Comparison of ENCODE assay signal across 14 cellular contexts in the genomic region with DNA sequence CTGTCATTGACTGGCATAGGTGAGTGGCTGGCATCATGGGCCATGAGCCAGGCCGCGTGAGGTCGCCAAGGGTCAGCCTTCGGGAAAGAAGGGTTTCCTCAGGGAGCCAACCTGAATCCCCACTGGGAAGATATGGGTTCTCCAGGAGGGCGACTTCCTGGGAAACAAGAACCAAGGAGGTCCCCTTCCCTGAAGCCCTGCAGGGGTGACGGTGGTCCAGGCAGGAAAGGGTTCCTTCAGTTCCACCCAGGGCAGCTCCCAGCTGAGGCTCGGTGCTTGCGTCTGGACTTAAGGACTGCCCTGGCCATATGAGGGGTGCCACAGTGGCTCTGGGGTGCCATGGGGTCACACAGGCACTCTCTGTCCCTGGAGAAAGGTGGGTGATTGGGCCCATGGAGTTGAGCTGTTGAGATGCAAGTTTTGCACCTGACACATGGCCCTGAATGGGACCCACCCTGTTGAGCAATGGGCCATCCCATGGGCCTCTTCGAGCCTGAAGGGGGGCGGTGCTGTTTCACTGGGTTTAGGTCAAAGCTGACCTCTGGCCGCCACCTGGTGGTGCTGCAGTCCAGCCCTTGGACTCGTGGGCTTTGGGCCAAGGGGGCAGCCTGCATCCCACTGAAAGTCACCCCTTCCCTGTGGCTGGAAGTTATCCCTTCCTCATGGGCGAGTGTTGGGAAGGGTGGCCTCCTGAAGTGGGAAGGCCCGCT.
DNase-seq lines count a peak whose midpoint lies in the region; ATAC-seq and TF ChIP-seq lines count a peak whose summit lies in the region.
"Had no signal": no experiment of that assay in that cellular context is flagged by ENCODE, and none has a peak within 500 bp of the region (broad histone marks: within the 10 kb centered on the region; RNA-seq: fewer than 3 reads in every experiment).

No MANE protein-coding gene starts in this region.

- H4K91ac ChIP-seq in neuronal stem cell (ENCODE audit: low read depth, low read length, poor library complexity) = no peak overlapping the region

- no peak overlapping the region for H3K4me3 ChIP-seq in BE2C (ENCODE audit: low read depth, low read length)
- no peak overlapping the region for H3K4me3 ChIP-seq in RWPE2 (ENCODE audit: severe bottlenecking)
- no peak overlapping the region for H3K4me3 ChIP-seq in neuronal stem cell (ENCODE audit: low read length in 2 of 2)
- no peak overlapping the region for H3K4me3 ChIP-seq in foreskin fibroblast (ENCODE audit: low read depth in 1 of 2, low read length in 2 of 2)

- in situ Hi-C loops in G401 (cut with HindIII; ENCODE audit: low sequenced_read_pairs) = no loop called here

- H3K9ac ChIP-seq in neuronal stem cell (ENCODE audit: low read depth, low read length, poor library complexity) = no peak overlapping the region
- H3K9ac ChIP-seq: parathyroid adenoma had no signal

- ATAC-seq in RWPE2 (ENCODE audit: low read depth) = no peak
- ATAC-seq in left ventricle myocardium superior = no peak
- ATAC-seq: T-cell had no signal

- H2AFZ ChIP-seq in neuronal stem cell (ENCODE audit: low read length) = no peak overlapping the region
- H2AFZ ChIP-seq: parathyroid adenoma had no signal

- no peak overlapping the region for H2BK5ac ChIP-seq in neuronal stem cell (ENCODE audit: low read length)

- H3K9me3 ChIP-seq in BE2C (peaks cover 2% of the 10 kb centered on the region; the same call in 1 of the 2 replicates), RWPE2 (ENCODE audit: severe bottlenecking) (peaks cover 53% of the 10 kb centered on the region), neuronal stem cell (replicated peaks in 1 of 2; ENCODE audit: control insufficient read depth in 2 of 2, insufficient read depth in 1 of 2, low read depth in 1 of 2, low read length in 2 of 2) (peaks cover 3 to 52% of the 10 kb centered on the region in 2 donors)

- no peak overlapping the region for H2AK5ac ChIP-seq in neuronal stem cell (ENCODE audit: low read depth, low read length)

- TF ChIP-seq CTCF in BE2C (IDR thresholded peaks at IDR 0.05; ENCODE audit: low read depth, low read length) (no peak), RWPE2 (IDR thresholded peaks at IDR 0.05; ENCODE audit: poor library complexity, severe bottlenecking) (no peak), foreskin fibroblast (IDR thresholded peaks at IDR 0.05; ENCODE audit: low read depth, low read length) (no peak)

- no peak overlapping the region for H2BK120ac ChIP-seq in neuronal stem cell (ENCODE audit: low read depth, low read length)

- H3K23ac ChIP-seq in neuronal stem cell (ENCODE audit: low read depth, low read length, poor library complexity) = peak overlapping the region; percentile 31

- H2BK12ac ChIP-seq in neuronal stem cell (ENCODE audit: low read length) = peak overlapping the region; percentile 41

- no peak overlapping the region for H3K27ac Mint-ChIP-seq in immature natural killer cell
- H3K27ac Mint-ChIP-seq: stimulated activated naive CD8-positive, alpha-beta T cell treated with anti-CD3 and anti-CD28 coated beads, Interleukin-15, Interleukin-2, amounts not matched to agents 100 ng/mL and 50 ng/mL, for 24 hours; T-cell had no signal

- no peaks in the 10 kb centered on the region for H3K36me3 ChIP-seq in BE2C
- no peaks in the 10 kb centered on the region for H3K36me3 ChIP-seq in RWPE2 (ENCODE audit: low read depth)
- no peaks in the 10 kb centered on the region for H3K36me3 ChIP-seq in neuronal stem cell (replicated peaks in 1 of 2; ENCODE audit: control insufficient read depth in 2 of 2, insufficient read depth in 2 of 2, low read length in 2 of 2)

- H3K4me2 ChIP-seq in neuronal stem cell (ENCODE audit: insufficient read depth, low read length, poor library complexity, severe bottlenecking) = no peak overlapping the region

- intact Hi-C loops in left ventricle myocardium superior (cut with micrococcal nuclease) = no loop called here

- H3K18ac ChIP-seq in neuronal stem cell (ENCODE audit: low read length) = no peak overlapping the region

- no peaks in the 10 kb centered on the region for H3K36me3 Mint-ChIP-seq in immature natural killer cell
- H3K36me3 Mint-ChIP-seq: T-cell had no signal

- no peak overlapping the region for H3K27ac ChIP-seq in RWPE2 (ENCODE audit: poor library complexity, severe bottlenecking)
- no peak overlapping the region for H3K27ac ChIP-seq in neuronal stem cell (replicated peaks; ENCODE audit: low read length)
- H3K27ac ChIP-seq: parathyroid adenoma had no signal

- H3K4me1 Mint-ChIP-seq in immature natural killer cell = no peaks in the 10 kb centered on the region
- H3K4me1 Mint-ChIP-seq: T-cell had no signal

- DNase-seq in BE2C = peak; percentile 4
- DNase-seq in RWPE2 (ENCODE audit: low spot score) = peak; percentile 57
- peak; percentile 21 for DNase-seq in left ventricle myocardium superior
- no peak for DNase-seq in neuronal stem cell (ENCODE audit: low spot score)
- DNase-seq in activated CD4-positive, alpha-beta T cell treated with anti-CD3 and anti-CD28 coated beads, Interleukin-2, amount 50 U/mL, for 1 hour = no peak
- no peak for DNase-seq in G401 (ENCODE audit: low spot score)
- DNase-seq in immature natural killer cell = no peak
- DNase-seq in foreskin fibroblast = no peak
- DNase-seq: cerebellar nuclear complex, NCI-H82, RPMI8226 had no signal

- peak overlapping the region; percentile 31 for H3K14ac ChIP-seq in neuronal stem cell (ENCODE audit: low read length)

- H3K4me1 ChIP-seq in BE2C (no peaks in the 10 kb centered on the region), RWPE2 (ENCODE audit: insufficient read depth, poor library complexity, severe bottlenecking) (no peaks in the 10 kb centered on the region), neuronal stem cell (ENCODE audit: control insufficient read depth in 2 of 2, insufficient read depth in 1 of 2, low read depth in 1 of 2, low read length in 2 of 2) (no peaks in the 10 kb centered on the region)
- H3K4me1 ChIP-seq: parathyroid adenoma had no signal

- no CpG with 5 or more reads among the region's 14 CpGs for WGBS in neuronal stem cell (ENCODE audit: extremely low coverage in 2 of 2, insufficient read length in 2 of 2, insufficient replicate concordance in 1 of 2), 2 donors

- peaks cover 6 to 40% (median 12%) of the 10 kb centered on the region in 6 donors for H3K9me3 Mint-ChIP-seq in immature natural killer cell
- H3K9me3 Mint-ChIP-seq: stimulated activated naive CD8-positive, alpha-beta T cell treated with anti-CD3 and anti-CD28 coated beads, Interleukin-15, Interleukin-2, amounts not matched to agents 100 ng/mL and 50 ng/mL, for 24 hours had no signal

- no peak overlapping the region for H3K4ac ChIP-seq in neuronal stem cell (ENCODE audit: low read length)

- no peak overlapping the region for H4K8ac ChIP-seq in neuronal stem cell (ENCODE audit: low read depth, low read length)

- no peak overlapping the region for H3K4me3 Mint-ChIP-seq in immature natural killer cell
- H3K4me3 Mint-ChIP-seq: stimulated activated naive CD8-positive, alpha-beta T cell treated with anti-CD3 and anti-CD28 coated beads, Interleukin-15, Interleukin-2, amounts not matched to agents 100 ng/mL and 50 ng/mL, for 24 hours; T-cell had no signal

- H2BK15ac ChIP-seq in neuronal stem cell (ENCODE audit: low read length) = no peak overlapping the region

- H3K27me3 ChIP-seq in BE2C = no peaks in the 10 kb centered on the region
- H3K27me3 ChIP-seq in RWPE2 (ENCODE audit: insufficient read depth, poor library complexity, severe bottlenecking) = no peaks in the 10 kb centered on the region
- no peaks in the 10 kb centered on the region for H3K27me3 ChIP-seq in neuronal stem cell (ENCODE audit: control insufficient read depth in 3 of 3, insufficient read depth in 3 of 3, low read depth in 1 of 3, low read length in 3 of 3)

- peaks cover 0 to 2% (median 1%) of the 10 kb centered on the region in 3 donors for H3K27me3 Mint-ChIP-seq in immature natural killer cell (ENCODE audit: low read depth in 3 of 3)
- H3K27me3 Mint-ChIP-seq: stimulated activated naive CD8-positive, alpha-beta T cell treated with anti-CD3 and anti-CD28 coated beads, Interleukin-15, Interleukin-2, amounts not matched to agents 100 ng/mL and 50 ng/mL, for 24 hours; T-cell had no signal

- peaks cover 3% of the 10 kb centered on the region for H3K79me1 ChIP-seq in neuronal stem cell (ENCODE audit: low read depth, low read length)

Comparison
In these comparisons a context has a peak if more than half of its experiments do, and no peak if none do; other contexts are left out.
1. DNase-seq: peak in BE2C (single experiment), RWPE2 (single experiment) and left ventricle myocardium superior (single experiment); none in neuronal stem cell (single experiment), activated CD4-positive, alpha-beta T cell treated with anti-CD3 and anti-CD28 coated beads, Interleukin-2, amount 50 U/mL, for 1 hour (single experiment), G401 (single experiment), immature natural killer cell (0 of 3) and foreskin fibroblast (0 of 2).